8 cellular contexts compared by ENCODE assay signal in the genomic region with DNA sequence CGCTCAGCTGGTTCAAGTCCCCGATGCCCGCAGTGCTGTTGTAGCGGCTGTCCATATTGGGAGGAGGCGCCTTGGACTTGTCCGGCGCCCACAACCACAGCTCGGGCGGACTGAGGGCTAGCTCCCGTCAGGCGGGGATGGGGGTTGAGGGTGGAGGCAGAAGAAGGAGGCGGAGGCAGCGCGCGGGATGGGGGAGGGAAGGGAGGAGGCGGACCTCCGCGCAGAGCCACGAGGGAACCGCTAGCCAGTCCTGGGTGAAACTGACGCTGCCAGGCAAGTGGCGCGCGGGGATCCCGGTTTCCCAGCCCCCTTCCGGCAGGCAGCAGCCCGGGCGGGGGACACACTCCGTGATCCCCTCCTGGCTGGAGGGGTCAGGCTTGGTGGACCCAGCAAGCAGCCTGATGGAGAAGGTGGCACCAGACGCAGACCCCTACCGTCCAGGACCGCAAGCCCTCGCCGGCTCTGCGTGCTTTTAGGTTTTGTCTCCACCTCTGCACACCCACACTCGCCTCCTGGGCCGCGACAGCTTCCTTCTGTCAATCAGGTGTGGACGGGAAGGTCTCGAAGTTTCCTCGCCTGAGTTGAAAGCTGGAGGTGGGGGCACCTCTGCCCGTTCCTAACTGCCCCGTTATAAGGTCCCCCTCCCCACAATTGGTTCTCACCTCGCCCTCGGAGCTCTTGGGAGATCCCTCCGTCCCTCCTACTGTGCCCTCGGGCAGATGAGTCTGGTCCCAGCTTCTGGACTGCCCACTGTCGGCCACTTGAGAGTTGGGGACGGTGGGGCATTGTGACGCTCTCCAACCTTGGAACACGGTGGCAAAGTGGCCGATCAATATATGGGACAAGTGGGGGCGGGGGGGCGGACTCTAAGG. TPM values are rescaled to one million over a fixed set of nuclear protein-coding genes. Genes with fewer than 3 reads are reported as not detected.
DNase-seq lines count a peak whose midpoint lies in the region; ATAC-seq and TF ChIP-seq lines count a peak whose summit lies in the region.

TSS of gene CPNE8 (minus strand) at position 112 of the 872 bp plus-strand sequence. CDS start at position 55, 57 bp downstream.

- peak within 1 kb of the TSS; percentile 87 for H3K4me3 ChIP-seq in AG10803 (ENCODE audit: low read length)
- H3K4me3 ChIP-seq in astrocyte of the cerebellum (ENCODE audit: low read depth, low read length): peak within 1 kb of the TSS; percentile 54
- H3K4me3 ChIP-seq in right cardiac atrium (ENCODE audit: low read length): peak within 1 kb of the TSS; percentile 75
- peak within 1 kb of the TSS; percentile 67 for H3K4me3 ChIP-seq in psoas muscle

- ATAC-seq in HG03378 (IDR thresholded peaks at IDR 0.05; ENCODE audit: unreplicated experiment) (peak; percentile 42), right cardiac atrium (peak; percentile 95), psoas muscle (peak; percentile 66 to 84 (median 80))

- intact Hi-C loops in right cardiac atrium (cut with DNase I) (loop anchor here in 1 of 4 donors (10.0 kb wide), 1 partner anchor 231 kb away; no protein-coding TSS in a partner anchor), psoas muscle (cut with DNase I) (no loop called here)

- H3K27me3 ChIP-seq in right cardiac atrium (ENCODE audit: control insufficient read depth, insufficient read depth) (no peaks in the 10 kb centered on the region), psoas muscle (ENCODE audit: insufficient read depth in 3 of 3, low read length in 2 of 3) (peaks cover 0 to 15% (median 0%) of the 10 kb centered on the region in 3 donors)

- under 1% methylated on average over 54 of the region's 54 CpGs for WGBS in right cardiac atrium
- WGBS in psoas muscle, 3 donors: 0 to 1% (median 1%) methylated on average over 45 to 54 of the region's 54 CpGs

- DNase-seq in AG10803 (ENCODE audit: low read depth) (peak; percentile 69), GM19240 (ENCODE audit: insufficient read length, low spot score) (peak; percentile 11), astrocyte of the cerebellum (ENCODE audit: low read depth) (no peak), right cardiac atrium (peak; percentile 93 to 95 (median 95)), psoas muscle (peak; percentile 88 to 89), COLO668 (lab: John Stamatoyannopoulos, UW; ENCODE audit: unreplicated experiment) (no peak)

- in situ Hi-C loops in astrocyte of the cerebellum (cut with HindIII; ENCODE audit: low sequenced_read_pairs): no loop called here

- TF ChIP-seq CTCF in AG10803 (conservative IDR thresholded peaks at IDR 0.05; ENCODE audit: low read length) (no peak; the same call in 1 of the 2 replicates), astrocyte of the cerebellum (IDR thresholded peaks at IDR 0.05; ENCODE audit: low read depth, low read length, missing control alignments) (no peak), psoas muscle (IDR thresholded peaks at IDR 0.05) (no peak)

- H3K9me3 ChIP-seq in right cardiac atrium (ENCODE audit: control insufficient read depth, low read length) (no peaks in the 10 kb centered on the region), psoas muscle (no peaks in the 10 kb centered on the region)

- H3K27ac ChIP-seq in right cardiac atrium (ENCODE audit: low read length) (peak within 1 kb of the TSS; percentile 99), psoas muscle (peak within 1 kb of the TSS; percentile 69)

- H3K4me1 ChIP-seq in right cardiac atrium (ENCODE audit: control insufficient read depth, insufficient read depth, low read length) (no peaks in the 10 kb centered on the region), psoas muscle (no peaks in the 10 kb centered on the region)

- H3K4me1 Mint-ChIP-seq in T-helper 1 cell treated with Interleukin-12 subunit alpha and Interleukin-12 subunit beta and Interleukin-4 antibody, amounts not matched to agents 30 μg/mL and 1 μg/mL, for 36 hours (ENCODE audit: low read depth): peaks cover 30% of the 10 kb centered on the region

- H3K9me3 Mint-ChIP-seq in T-helper 1 cell treated with Interleukin-12 subunit alpha and Interleukin-12 subunit beta and Interleukin-4 antibody, amounts not matched to agents 30 μg/mL and 1 μg/mL, for 36 hours: no peaks in the 10 kb centered on the region

- H3K36me3 Mint-ChIP-seq in T-helper 1 cell treated with Interleukin-12 subunit alpha and Interleukin-12 subunit beta and Interleukin-4 antibody, amounts not matched to agents 30 μg/mL and 1 μg/mL, for 36 hours (ENCODE audit: low read depth): peaks cover 2% of the 10 kb centered on the region

- peak within 1 kb of the TSS; percentile 92 for H3K4me3 Mint-ChIP-seq in T-helper 1 cell treated with Interleukin-12 subunit alpha and Interleukin-12 subunit beta and Interleukin-4 antibody, amounts not matched to agents 30 μg/mL and 1 μg/mL, for 36 hours

- peak within 1 kb of the TSS; percentile 86 for H3K27ac Mint-ChIP-seq in T-helper 1 cell treated with Interleukin-12 subunit alpha and Interleukin-12 subunit beta and Interleukin-4 antibody, amounts not matched to agents 30 μg/mL and 1 μg/mL, for 36 hours

- peaks cover 22% of the 10 kb centered on the region for H3K27me3 Mint-ChIP-seq in T-helper 1 cell treated with Interleukin-12 subunit alpha and Interleukin-12 subunit beta and Interleukin-4 antibody, amounts not matched to agents 30 μg/mL and 1 μg/mL, for 36 hours (ENCODE audit: low read depth)

- H3K36me3 ChIP-seq in psoas muscle (ENCODE audit: insufficient read depth in 1 of 2, low read depth in 1 of 2): no peaks in the 10 kb centered on the region

RNA-seq across cellular contexts. Expression of gene CPNE8, which starts in this region (rescaled TPM):
- 10 to 100 TPM; 26.8 to 39.7 (median 33.8) TPM for total RNA-seq in right cardiac atrium
- 14.1 TPM for polyA plus RNA-seq in right cardiac atrium
- total RNA-seq in psoas muscle: 1 to 10 TPM; 2.4 to 3.5 (median 3.1) TPM
- polyA plus RNA-seq in psoas muscle: 1 to 10 TPM in 2 of 3 donors, under 1 TPM in 1; 0.98 to 1.4 (median 1.3) TPM

Comparison
In these comparisons a context has a peak if more than half of its experiments do, and no peak if none do; other contexts are left out.
1. RNA of gene CPNE8 (total RNA-seq): 26.8 to 39.7 TPM in right cardiac atrium; 2.4 to 3.5 TPM in psoas muscle; every median in the first group is over 4 times any median in the second.
2. DNase-seq: peak in AG10803 (single experiment), GM19240 (single experiment), right cardiac atrium (3 of 3) and psoas muscle (2 of 2); none in astrocyte of the cerebellum (single experiment) and COLO668 (single experiment).
3. ATAC-seq: peak in every context shown above with its lines; median percentile 95 in right cardiac atrium; 80 in psoas muscle; 42 in HG03378.
4. Peak in every context shown above with its lines, with median percentiles within 50 percentile points of each other: H3K4me3 ChIP-seq.